ENCODE assay signal across 15 cellular contexts in genomic region chr7:95545666-95546065, GRCh38. TPM values are rescaled to one million over a fixed set of nuclear protein-coding genes. Genes with fewer than 3 reads are reported as not detected.
DNase-seq lines count a peak whose midpoint lies in the region; ATAC-seq and TF ChIP-seq lines count a peak whose summit lies in the region.
"Had no signal": no experiment of that assay in that cellular context is flagged by ENCODE, and none has a peak within 500 bp of the region (broad histone marks: within the 10 kb centered on the region; RNA-seq: fewer than 3 reads in every experiment).

No MANE protein-coding gene starts in this region.

- H3K4me1 Mint-ChIP-seq in activated CD8-positive, alpha-beta memory T cell treated with anti-CD3 and anti-CD28 coated beads, Interleukin-2, amount 10 ng/mL, durations not matched to agents 7 days and 5 days, result no peaks in the 10 kb centered on the region
- H3K4me1 Mint-ChIP-seq: activated naive CD4-positive, alpha-beta T cell treated with anti-CD3 and anti-CD28 coated beads, Interleukin-2, amount 10 ng/mL, durations not matched to agents 7 days and 5 days; stimulated activated naive CD8-positive, alpha-beta T cell treated with anti-CD3 and anti-CD28 coated beads, Interleukin-15, amount 100 ng/mL, for 72 hours had no signal

- H3F3A ChIP-seq in smooth muscle cell (ENCODE audit: low read depth), result no peaks in the 10 kb centered on the region

- H3K4me1 ChIP-seq in body of pancreas (peaks cover 58% of the 10 kb centered on the region), right lobe of liver (peaks cover 0 to 55% (median 26%) of the 10 kb centered on the region in 4 donors), smooth muscle cell (ENCODE audit: low read depth) (no peaks in the 10 kb centered on the region)
- H3K4me1 ChIP-seq: BLaER1 had no signal

- 84 to 94% methylated on average over 1 of the region's 1 CpG for WGBS in body of pancreas, 2 donors
- 55% methylated on average over 1 of the region's 1 CpG for WGBS in right lobe of liver (ENCODE audit: insufficient coverage, low coverage, low lambda C conversion rate, missing lambda C conversion rate)
- 89% methylated on average over 1 of the region's 1 CpG for WGBS in smooth muscle cell (ENCODE audit: low lambda C conversion rate)

- no peaks in the 10 kb centered on the region for H3K27me3 ChIP-seq in body of pancreas
- H3K27me3 ChIP-seq in right lobe of liver, result no peaks in the 10 kb centered on the region
- H3K27me3 ChIP-seq in smooth muscle cell (ENCODE audit: low read depth), result peaks cover 7% of the 10 kb centered on the region
- H3K27me3 ChIP-seq: BLaER1 had no signal

- CTCF ChIA-PET in activated CD8-positive, alpha-beta memory T cell treated with anti-CD3 and anti-CD28 coated beads, Interleukin-2, amount 10 ng/mL, durations not matched to agents 7 days and 5 days (lab: Charles Lee), result interaction anchor here (1.5 kb wide), 1 partner anchor 141 kb away, joined by 4 read pairs; no protein-coding TSS in a partner anchor

- no peaks in the 10 kb centered on the region for H3K36me3 ChIP-seq in body of pancreas (replicated peaks in 1 of 2; ENCODE audit: insufficient read depth in 1 of 2, low read depth in 2 of 2)
- no peaks in the 10 kb centered on the region for H3K36me3 ChIP-seq in right lobe of liver
- no peaks in the 10 kb centered on the region for H3K36me3 ChIP-seq in smooth muscle cell (ENCODE audit: low read depth)
- H3K36me3 ChIP-seq: BLaER1 had no signal

- DNase-seq in ELR (ENCODE audit: low read depth), result peak; percentile 13
- no peak for DNase-seq in body of pancreas
- no peak for DNase-seq in right lobe of liver
- DNase-seq in smooth muscle cell (lab: John Stamatoyannopoulos, UW; ENCODE audit: unreplicated experiment), result no peak
- DNase-seq in activated CD8-positive, alpha-beta memory T cell treated with anti-CD3 and anti-CD28 coated beads, Interleukin-2, amount 10 ng/mL, durations not matched to agents 7 days and 5 days, result no peak
- no peak for DNase-seq in NCI-H1930 (lab: John Stamatoyannopoulos, UW)
- DNase-seq in SKM-1 (lab: John Stamatoyannopoulos, UW; ENCODE audit: unreplicated experiment), result no peak
- DNase-seq: activated CD4-positive, alpha-beta T cell treated with anti-CD3 and anti-CD28 coated beads, Interleukin-2, amount 50 U/mL, for 4 hours; activated naive CD4-positive, alpha-beta T cell treated with anti-CD3 and anti-CD28 coated beads, Interleukin-2, amount 10 ng/mL, durations not matched to agents 7 days and 5 days; GF-D8; naive thymus-derived CD8-positive, alpha-beta T cell; NCI-H1048; stimulated activated naive CD8-positive, alpha-beta T cell treated with anti-CD3 and anti-CD28 coated beads, Interleukin-15, amount 100 ng/mL, for 72 hours had no signal

- ATAC-seq in body of pancreas, result no peak
- no peak for ATAC-seq in right lobe of liver
- no peak for ATAC-seq in GM19463 (IDR thresholded peaks at IDR 0.05; ENCODE audit: unreplicated experiment)
- no peak for ATAC-seq in activated CD8-positive, alpha-beta memory T cell treated with anti-CD3 and anti-CD28 coated beads, Interleukin-2, amount 10 ng/mL, durations not matched to agents 7 days and 5 days
- ATAC-seq: naive thymus-derived CD8-positive, alpha-beta T cell; stimulated activated naive CD8-positive, alpha-beta T cell treated with anti-CD3 and anti-CD28 coated beads, Interleukin-15, amount 100 ng/mL, for 72 hours had no signal

- no peaks in the 10 kb centered on the region for H3K79me2 ChIP-seq in smooth muscle cell (ENCODE audit: low read depth)

- H3K9ac ChIP-seq in smooth muscle cell (ENCODE audit: low read depth), result no peak overlapping the region
- H3K9ac ChIP-seq: BLaER1 had no signal

- TF ChIP-seq CTCF in body of pancreas (IDR thresholded peaks at IDR 0.05) (no peak), right lobe of liver (IDR thresholded peaks at IDR 0.05) (no peak), smooth muscle cell (IDR thresholded peaks at IDR 0.05; ENCODE audit: borderline replicate concordance, insufficient read depth, poor library complexity, severe bottlenecking) (no peak)

- H3K9me3 Mint-ChIP-seq in activated CD8-positive, alpha-beta memory T cell treated with anti-CD3 and anti-CD28 coated beads, Interleukin-2, amount 10 ng/mL, durations not matched to agents 7 days and 5 days (ENCODE audit: low read depth), result no peaks in the 10 kb centered on the region
- H3K9me3 Mint-ChIP-seq: activated naive CD4-positive, alpha-beta T cell treated with anti-CD3 and anti-CD28 coated beads, Interleukin-2, amount 10 ng/mL, durations not matched to agents 7 days and 5 days; naive thymus-derived CD8-positive, alpha-beta T cell; stimulated activated naive CD8-positive, alpha-beta T cell treated with anti-CD3 and anti-CD28 coated beads, Interleukin-15, amount 100 ng/mL, for 72 hours had no signal

- H3K4me2 ChIP-seq in smooth muscle cell, result peak overlapping the region; percentile 91
- H3K4me2 ChIP-seq: BLaER1 had no signal

- intact Hi-C loops in body of pancreas (cut with DNase I), result no loop called here
- intact Hi-C loops in right lobe of liver (cut with DNase I), result no loop called here

- no peak overlapping the region for H3K27ac Mint-ChIP-seq in activated CD8-positive, alpha-beta memory T cell treated with anti-CD3 and anti-CD28 coated beads, Interleukin-2, amount 10 ng/mL, durations not matched to agents 7 days and 5 days
- H3K27ac Mint-ChIP-seq: activated naive CD4-positive, alpha-beta T cell treated with anti-CD3 and anti-CD28 coated beads, Interleukin-2, amount 10 ng/mL, durations not matched to agents 7 days and 5 days; naive thymus-derived CD8-positive, alpha-beta T cell; stimulated activated naive CD8-positive, alpha-beta T cell treated with anti-CD3 and anti-CD28 coated beads, Interleukin-15, amount 100 ng/mL, for 72 hours had no signal

- no peak for TF ChIP-seq POLR2A in body of pancreas (IDR thresholded peaks at IDR 0.05)
- TF ChIP-seq POLR2A in right lobe of liver (IDR thresholded peaks at IDR 0.05), result no peak

- H4K20me1 ChIP-seq in smooth muscle cell (ENCODE audit: low read depth), result no peaks in the 10 kb centered on the region
- H4K20me1 ChIP-seq: BLaER1 had no signal

- no peaks in the 10 kb centered on the region for H3K36me3 Mint-ChIP-seq in activated CD8-positive, alpha-beta memory T cell treated with anti-CD3 and anti-CD28 coated beads, Interleukin-2, amount 10 ng/mL, durations not matched to agents 7 days and 5 days
- H3K36me3 Mint-ChIP-seq: activated naive CD4-positive, alpha-beta T cell treated with anti-CD3 and anti-CD28 coated beads, Interleukin-2, amount 10 ng/mL, durations not matched to agents 7 days and 5 days; naive thymus-derived CD8-positive, alpha-beta T cell had no signal

- H3K4me3 Mint-ChIP-seq in activated CD8-positive, alpha-beta memory T cell treated with anti-CD3 and anti-CD28 coated beads, Interleukin-2, amount 10 ng/mL, durations not matched to agents 7 days and 5 days, result no peak overlapping the region
- H3K4me3 Mint-ChIP-seq: activated naive CD4-positive, alpha-beta T cell treated with anti-CD3 and anti-CD28 coated beads, Interleukin-2, amount 10 ng/mL, durations not matched to agents 7 days and 5 days; naive thymus-derived CD8-positive, alpha-beta T cell; stimulated activated naive CD8-positive, alpha-beta T cell treated with anti-CD3 and anti-CD28 coated beads, Interleukin-15, amount 100 ng/mL, for 72 hours had no signal

- peaks cover 9% of the 10 kb centered on the region for H3K27me3 Mint-ChIP-seq in activated CD8-positive, alpha-beta memory T cell treated with anti-CD3 and anti-CD28 coated beads, Interleukin-2, amount 10 ng/mL, durations not matched to agents 7 days and 5 days
- H3K27me3 Mint-ChIP-seq: activated naive CD4-positive, alpha-beta T cell treated with anti-CD3 and anti-CD28 coated beads, Interleukin-2, amount 10 ng/mL, durations not matched to agents 7 days and 5 days had no signal

- H3K9me3 ChIP-seq in body of pancreas (no peaks in the 10 kb centered on the region), right lobe of liver (no peaks in the 10 kb centered on the region), smooth muscle cell (replicated peaks; ENCODE audit: low read depth) (no peaks in the 10 kb centered on the region)
- H3K9me3 ChIP-seq: BLaER1 had no signal

- H3K4me3 ChIP-seq in body of pancreas (no peak overlapping the region), right lobe of liver (peak overlapping the region in 2 of 3 donors; percentile 23 to 37), smooth muscle cell (peak overlapping the region; percentile 52)
- H3K4me3 ChIP-seq: BLaER1 had no signal

- H2AFZ ChIP-seq in smooth muscle cell (ENCODE audit: low read depth), result peak overlapping the region; percentile 99

- H3K27ac ChIP-seq in body of pancreas (peak overlapping the region; percentile 59 to 74 (median 69)), right lobe of liver (peak overlapping the region in 2 of 3 donors; percentile 93 to 94), smooth muscle cell (ENCODE audit: low read depth) (peak overlapping the region; percentile 37)
- H3K27ac ChIP-seq: BLaER1 had no signal

RNA-seq across cellular contexts. Expression of gene PDK4, which starts 50.6 kb away (rescaled TPM):
- 100 to 1,000 TPM; 234 to 308 TPM for total RNA-seq in body of pancreas
- total RNA-seq in right lobe of liver, result 100 to 1,000 TPM in 1 of 6 experiments, 10 to 100 TPM in 4, 1 to 10 TPM in 1; 7.9 to 109 (median 79.0) TPM
- not detected in 2 replicates for total RNA-seq in smooth muscle cell
- 0.37 TPM in 1 of 2 replicates, not detected in the other for polyA plus RNA-seq in smooth muscle cell
- not detected for total RNA-seq in activated CD8-positive, alpha-beta memory T cell treated with anti-CD3 and anti-CD28 coated beads, Interleukin-2, amount 10 ng/mL, durations not matched to agents 7 days and 5 days
- polyA plus RNA-seq: naive thymus-derived CD8-positive, alpha-beta T cell had no signal

RNA-seq across cellular contexts. Expression of gene ASB4, which starts 59.9 kb away (rescaled TPM):
- total RNA-seq in body of pancreas, result not detected
- total RNA-seq in right lobe of liver, result 1 to 10 TPM in 1 of 6 experiments, under 1 TPM in 4, not detected in 1; 0.29 to 3.4 (median 0.49) TPM
- not detected in 2 replicates for total RNA-seq in smooth muscle cell
- polyA plus RNA-seq in smooth muscle cell, result not detected in 2 replicates
- not detected for total RNA-seq in activated CD8-positive, alpha-beta memory T cell treated with anti-CD3 and anti-CD28 coated beads, Interleukin-2, amount 10 ng/mL, durations not matched to agents 7 days and 5 days
- total RNA-seq: naive thymus-derived CD8-positive, alpha-beta T cell had no signal
- polyA plus RNA-seq: naive thymus-derived CD8-positive, alpha-beta T cell had no signal

Comparison
In these comparisons a context has a peak if more than half of its experiments do, and no peak if none do; other contexts are left out.
1. H3K27ac ChIP-seq: peak in every context shown above with its lines; median percentile 94 in right lobe of liver; 69 in body of pancreas; 37 in smooth muscle cell.
2. H3K4me3 ChIP-seq: peak in right lobe of liver (2 of 3) and smooth muscle cell (single experiment); none in body of pancreas (0 of 2).